ENCODE assay signal across 13 cellular contexts in the genomic region with DNA sequence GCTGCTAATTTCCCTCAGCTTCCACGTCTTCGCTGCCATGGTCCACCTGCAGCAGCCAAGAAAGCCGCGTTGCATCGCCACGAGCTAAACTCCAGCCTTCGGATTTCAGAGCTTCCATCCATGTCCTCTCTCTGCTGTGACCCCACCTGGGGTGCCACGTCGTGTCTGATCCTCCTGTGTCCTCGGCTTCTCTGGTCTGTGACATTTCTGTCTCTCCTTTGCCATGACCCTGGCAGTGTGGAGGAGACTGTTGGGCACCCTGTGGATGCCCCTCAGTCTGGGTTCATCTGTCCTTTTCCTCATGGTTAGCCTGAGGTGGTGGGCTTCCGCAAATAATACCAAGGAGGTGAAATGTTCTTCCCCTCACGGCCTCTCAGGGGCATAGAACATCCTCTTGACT.
DNase-seq lines count a peak whose midpoint lies in the region; ATAC-seq and TF ChIP-seq lines count a peak whose summit lies in the region.
"Had no signal": no experiment of that assay in that cellular context is flagged by ENCODE, and none has a peak within 500 bp of the region (broad histone marks: within the 10 kb centered on the region; RNA-seq: fewer than 3 reads in every experiment).

No MANE protein-coding gene starts in this region.

- TF ChIP-seq CTCF in type B pancreatic cell (conservative IDR thresholded peaks at IDR 0.05) = no peak

- no peak overlapping the region for H3K27ac Mint-ChIP-seq in activated T-cell treated with anti-CD3 and anti-CD28 coated beads, Interleukin-2, amount 50 U/mL, for 24 hours
- H3K27ac Mint-ChIP-seq in type B pancreatic cell = no peak overlapping the region
- H3K27ac Mint-ChIP-seq: CD8-positive, alpha-beta memory T cell; HFFc6 had no signal

- peaks cover 4% of the 10 kb centered on the region for H3K4me1 Mint-ChIP-seq in activated T-cell treated with anti-CD3 and anti-CD28 coated beads, Interleukin-2, amount 50 U/mL, for 24 hours (ENCODE audit: low read depth)
- no peaks in the 10 kb centered on the region for H3K4me1 Mint-ChIP-seq in type B pancreatic cell (ENCODE audit: unreplicated experiment)
- H3K4me1 Mint-ChIP-seq: CD8-positive, alpha-beta memory T cell had no signal

- intact Hi-C loops in sciatic nerve (cut with DNase I) = no loop called here

- ATAC-seq in sciatic nerve = no peak

- DNase-seq in activated T-cell treated with anti-CD3 and anti-CD28 coated beads, Interleukin-2, amount 50 U/mL, for 24 hours = peak; percentile 15
- no peak for DNase-seq in activated T-cell treated with anti-CD3 and anti-CD28 coated beads, Interleukin-2, amount 50 U/mL, for 1 hour
- DNase-seq in islet precursor cell (peak; percentile 12), sciatic nerve (ENCODE audit: low spot score) (peak; percentile 9), NCI-H187 treated with DMSO at 0.1 percent for 48 hours (lab: John Stamatoyannopoulos, UW) (no peak), T-helper 9 cell (no peak), type B pancreatic cell (ENCODE audit: extremely low spot score, unreplicated experiment) (no peak)
- DNase-seq: Caco-2, DND-41, GF-D8, HCEC 1CT, HFFc6 had no signal

- peaks cover 63% of the 10 kb centered on the region for H3K36me3 Mint-ChIP-seq in activated T-cell treated with anti-CD3 and anti-CD28 coated beads, Interleukin-2, amount 50 U/mL, for 24 hours (ENCODE audit: low read depth)
- peaks cover 6% of the 10 kb centered on the region for H3K36me3 Mint-ChIP-seq in type B pancreatic cell

- no peak overlapping the region for H3K4me3 Mint-ChIP-seq in activated T-cell treated with anti-CD3 and anti-CD28 coated beads, Interleukin-2, amount 50 U/mL, for 24 hours
- no peak overlapping the region for H3K4me3 Mint-ChIP-seq in type B pancreatic cell
- H3K4me3 Mint-ChIP-seq: HFFc6 had no signal

- H3K9me3 Mint-ChIP-seq in activated T-cell treated with anti-CD3 and anti-CD28 coated beads, Interleukin-2, amount 50 U/mL, for 24 hours = no peaks in the 10 kb centered on the region
- H3K9me3 Mint-ChIP-seq in type B pancreatic cell = no peaks in the 10 kb centered on the region
- H3K9me3 Mint-ChIP-seq: CD8-positive, alpha-beta memory T cell; HFFc6 had no signal

- no peaks in the 10 kb centered on the region for H3K27me3 Mint-ChIP-seq in activated T-cell treated with anti-CD3 and anti-CD28 coated beads, Interleukin-2, amount 50 U/mL, for 24 hours
- no peaks in the 10 kb centered on the region for H3K27me3 Mint-ChIP-seq in type B pancreatic cell
- H3K27me3 Mint-ChIP-seq: CD8-positive, alpha-beta memory T cell had no signal

Comparison
In these comparisons a context has a peak if more than half of its experiments do, and no peak if none do; other contexts are left out.
1. DNase-seq: peak in activated T-cell treated with anti-CD3 and anti-CD28 coated beads, Interleukin-2, amount 50 U/mL, for 24 hours (single experiment), islet precursor cell (single experiment) and sciatic nerve (single experiment); none in activated T-cell treated with anti-CD3 and anti-CD28 coated beads, Interleukin-2, amount 50 U/mL, for 1 hour (single experiment), NCI-H187 treated with DMSO at 0.1 percent for 48 hours (single experiment), T-helper 9 cell (single experiment) and type B pancreatic cell (single experiment).